In genomic region chr1:161691846-161692245, GRCh38 we compare ENCODE assay signal across 28 cellular contexts. TPM values are rescaled to one million over a fixed set of nuclear protein-coding genes. Genes with fewer than 3 reads are reported as not detected.
"Had no signal": no experiment of that assay in that cellular context is flagged by ENCODE, and none has a peak within 500 bp of the region (broad histone marks: within the 10 kb centered on the region; RNA-seq: fewer than 3 reads in every experiment).

No MANE protein-coding gene starts in this region.

- H3K27ac Mint-ChIP-seq: endodermal cell; stimulated activated memory B cell treated with anti-CD40 and anti-IgM and Interleukin-4, amounts not matched to agents 10 μg/mL and 1 μg/mL and 100 μg/mL, for 72 hours; stimulated activated naive CD8-positive, alpha-beta T cell treated with anti-CD3 and anti-CD28 coated beads, Interleukin-15, amount 100 ng/mL, for 72 hours had no signal

- H3K27me3 ChIP-seq: testis, tibial nerve, vagina had no signal

- H3K36me3 ChIP-seq: heart left ventricle, neutrophil, spleen, tibial nerve, upper lobe of right lung, vagina had no signal

- H3K4me3 ChIP-seq: heart left ventricle, lung, spleen, testis, tibial nerve, upper lobe of right lung, vagina had no signal

- H3K4me3 Mint-ChIP-seq: endodermal cell; naive thymus-derived CD4-positive, alpha-beta T cell; stimulated activated memory B cell treated with anti-CD40 and anti-IgM and Interleukin-4, amounts not matched to agents 10 μg/mL and 1 μg/mL and 100 μg/mL, for 72 hours; stimulated activated naive CD8-positive, alpha-beta T cell treated with anti-CD3 and anti-CD28 coated beads, Interleukin-15, amount 100 ng/mL, for 72 hours had no signal

- H3K4me1 ChIP-seq: heart left ventricle, spleen, testis, tibial nerve, upper lobe of right lung, vagina had no signal

- H3K27ac ChIP-seq: heart left ventricle, neutrophil, spleen, testis, tibial nerve, upper lobe of right lung, vagina had no signal

- DNase-seq: dermis blood vessel endothelial cell; endodermal cell; heart left ventricle; hippocampal formation; left colon; left ventricle myocardium superior; naive thymus-derived CD4-positive, alpha-beta T cell; posterior cingulate gyrus; spleen; stimulated activated CD4-positive, alpha-beta T cell treated with anti-CD3 and anti-CD28 coated beads, Interleukin-15, amount 100 ng/mL, for 24 hours; stimulated activated CD4-positive, alpha-beta T cell treated with anti-CD3 and anti-CD28 coated beads, Interleukin-1b, Interleukin-23, amount 100 ng/mL, for 48 hours; stimulated activated CD4-positive, alpha-beta T cell treated with anti-CD3 and anti-CD28 coated beads, Interleukin-4, amount 100 ng/mL, for 24 hours; stimulated activated naive CD8-positive, alpha-beta T cell treated with anti-CD3 and anti-CD28 coated beads, Interleukin-15, amount 100 ng/mL, for 72 hours; testis; upper lobe of right lung had no signal

- ATAC-seq: heart left ventricle; left colon; left ventricle myocardium superior; naive thymus-derived CD4-positive, alpha-beta T cell; sciatic nerve; stimulated activated memory B cell treated with anti-CD40 and anti-IgM and Interleukin-4, amounts not matched to agents 10 μg/mL and 1 μg/mL and 100 μg/mL, for 72 hours; stimulated activated naive CD8-positive, alpha-beta T cell treated with anti-CD3 and anti-CD28 coated beads, Interleukin-15, amount 100 ng/mL, for 72 hours; upper lobe of right lung had no signal

- H3K4me1 Mint-ChIP-seq: endodermal cell; stimulated activated naive CD8-positive, alpha-beta T cell treated with anti-CD3 and anti-CD28 coated beads, Interleukin-15, amount 100 ng/mL, for 72 hours had no signal

- H3K27me3 Mint-ChIP-seq: stimulated activated memory B cell treated with anti-CD40 and anti-IgM and Interleukin-4, amounts not matched to agents 10 μg/mL and 1 μg/mL and 100 μg/mL, for 72 hours had no signal

- H3K9me3 Mint-ChIP-seq: endodermal cell had no signal

- H3K9me3 ChIP-seq: neutrophil, spleen, testis, tibial nerve, upper lobe of right lung, vagina had no signal

RNA-seq across cellular contexts. Expression of gene FCRLA, which starts 15.2 kb away (rescaled TPM):
- total RNA-seq: endodermal cell, endothelial cell of umbilical vein, frontal cortex, glomerular endothelial cell, left ventricle myocardium superior, mesenteric fat pad, pulmonary artery endothelial cell, testis, vagina had no signal
- polyA plus RNA-seq: endothelial cell of umbilical vein, neural cell had no signal

RNA-seq across cellular contexts. Expression of gene FCGR2B, which starts 28.9 kb away (rescaled TPM):
- total RNA-seq: dermis blood vessel endothelial cell, endodermal cell, endothelial cell of umbilical vein, glomerular endothelial cell, kidney epithelial cell, pulmonary artery endothelial cell had no signal
- polyA plus RNA-seq: endothelial cell of umbilical vein, neural cell had no signal

RNA-seq across cellular contexts. Expression of gene FCRLB, which starts 29.5 kb away (rescaled TPM):
- total RNA-seq: left colon, vagina had no signal
